In genomic region chr6:27831434-27832081, GRCh38 we compare ENCODE assay signal across 1 cellular context.
A peak's percentile ranks its signal among the peaks of the same experiment; 100 is the strongest.
TF ChIP-seq lines count a peak whose summit lies in the region.
"Not testable (repeated sequence)": the region's sequence is repeated elsewhere in the genome, so short reads cannot be mapped to it uniquely, and the experiment has no call there.

No MANE protein-coding gene starts in this region.

TF ChIP-seq in K562, 482 proteins besides CTCF, POLR2A, EP300 and RAD21 (continued from another document and continues in another):
- peak; percentile 93 for TF ChIP-seq MBD2 (IDR thresholded peaks at IDR 0.05; ENCODE audit: borderline replicate concordance, low read depth)
- peak; percentile 55 for TF ChIP-seq ZNF592 (IDR thresholded peaks at IDR 0.05)
- TF ChIP-seq PRDM10 (IDR thresholded peaks at IDR 0.05; ENCODE audit: partially characterized antibody), result peak; percentile 57
- peak; percentile 82 for TF ChIP-seq ASH1L (IDR thresholded peaks at IDR 0.05; ENCODE audit: borderline replicate concordance, low read depth, partially characterized antibody)
- TF ChIP-seq BRD4 (IDR thresholded peaks at IDR 0.05), result 0 out of 2 replicates have a peak, but pooled peaks have one; percentile 47
- TF ChIP-seq CREB5 (CRISPR knock-in tag; IDR thresholded peaks at IDR 0.05), result 0 out of 2 replicates have a peak, but pooled peaks have one; percentile 37
- TF ChIP-seq L3MBTL2 (IDR thresholded peaks at IDR 0.05), result peak; percentile 52
- TF ChIP-seq NKRF (IDR thresholded peaks at IDR 0.05; ENCODE audit: borderline replicate concordance), result peak; percentile 42; the same call in 1 of the 2 replicates
- TF ChIP-seq ZBED1 (IDR thresholded peaks at IDR 0.05), result peak; percentile 71; the same call in 1 of the 2 replicates
- TF ChIP-seq BRD9 (IDR thresholded peaks at IDR 0.05; ENCODE audit: low read depth, partially characterized antibody), result peak; percentile 80
- TF ChIP-seq ARNT (IDR thresholded peaks at IDR 0.05), result peak in 1 of 2 experiments; percentile 90; a peak in 2 of 4 replicates
- TF ChIP-seq ZBTB5 (IDR thresholded peaks at IDR 0.05), result peak; percentile 100
- TF ChIP-seq MYNN (IDR thresholded peaks at IDR 0.05), result 0 out of 2 replicates have a peak, but pooled peaks have one; percentile 16
- not testable (repeated sequence) for TF ChIP-seq MYNN (CRISPR knock-in tag; IDR thresholded peaks at IDR 0.05)
- TF ChIP-seq VEZF1 (CRISPR knock-in tag; IDR thresholded peaks at IDR 0.05), result peak; percentile 17
- TF ChIP-seq CBX1 (IDR thresholded peaks at IDR 0.05; ENCODE audit: low read depth), result peak; percentile 41; the same call in 1 of the 2 replicates
- TF ChIP-seq ZNF174 (CRISPR knock-in tag; IDR thresholded peaks at IDR 0.05), result 0 out of 2 replicates have a peak, but pooled peaks have one; percentile 27
- TF ChIP-seq E2F6 (IDR thresholded peaks at IDR 0.05; ENCODE audit: borderline replicate concordance in 1 of 2, extremely low read depth in 1 of 2, insufficient read depth in 1 of 2, insufficient read length in 1 of 2, low read depth in 1 of 2, low read length in 1 of 2, poor library complexity in 1 of 2, severe bottlenecking in 1 of 2), result peak in 1 of 2 experiments; percentile 39
- TF ChIP-seq ZBTB11 (CRISPR knock-in tag; IDR thresholded peaks at IDR 0.05), result peak in 1 of 3 experiments; percentile 46; a peak in 2 of 6 replicates
- 0 out of 2 replicates have a peak, but pooled peaks have one; percentile 18 for TF ChIP-seq OTX1 (CRISPR knock-in tag; IDR thresholded peaks at IDR 0.05)
- peak; percentile 99 for TF ChIP-seq HINFP (tag; conservative IDR thresholded peaks at IDR 0.05; ENCODE audit: low read depth)
- peak in 1 of 2 experiments; percentile 56; a peak in 2 of 4 replicates for TF ChIP-seq MAZ (CRISPR knock-in tag; conservative IDR thresholded peaks at IDR 0.05 in 1 of 2, IDR thresholded peaks at IDR 0.05 in 1 of 2)
- peak; percentile 83 for TF ChIP-seq MTA3 (IDR thresholded peaks at IDR 0.05; ENCODE audit: borderline replicate concordance)
- TF ChIP-seq MAFK (IDR thresholded peaks at IDR 0.05; ENCODE audit: low read length), result peak; percentile 30; the same call in 1 of the 2 replicates
- TF ChIP-seq ZFX (CRISPR knock-in tag; IDR thresholded peaks at IDR 0.05), result peak; percentile 10; the same call in 1 of the 2 replicates
- peak; percentile 52; the same call in 1 of the 2 replicates for TF ChIP-seq NCOR1 (IDR thresholded peaks at IDR 0.05)
